In the genomic region with DNA sequence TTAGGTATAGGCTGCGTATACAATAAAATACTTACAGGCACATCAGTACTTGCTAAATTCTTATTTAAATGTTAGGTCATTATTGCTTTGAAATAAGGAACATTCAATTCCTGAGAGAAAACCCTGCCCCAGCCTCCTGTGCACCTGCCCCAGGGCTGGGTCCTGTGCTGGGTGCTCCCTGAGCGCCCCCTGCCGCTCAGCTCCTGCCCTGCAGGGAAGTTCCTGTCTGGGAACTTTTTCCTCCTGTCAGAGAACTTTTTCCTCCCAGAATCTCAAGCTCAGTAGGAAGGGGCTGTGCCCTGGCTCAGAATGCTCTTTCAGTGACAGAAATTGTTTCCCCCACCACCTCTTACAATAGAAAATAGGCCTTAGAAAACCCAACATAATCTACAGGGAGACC, we compare ENCODE assay signal across 1 cellular context.
TF ChIP-seq lines count a peak whose summit lies in the region.

No MANE protein-coding gene starts in this region.

TF ChIP-seq in GM12878, 131 proteins besides CTCF, POLR2A, EP300 and RAD21 (continued from another document):
- TF ChIP-seq, protein P1, sequence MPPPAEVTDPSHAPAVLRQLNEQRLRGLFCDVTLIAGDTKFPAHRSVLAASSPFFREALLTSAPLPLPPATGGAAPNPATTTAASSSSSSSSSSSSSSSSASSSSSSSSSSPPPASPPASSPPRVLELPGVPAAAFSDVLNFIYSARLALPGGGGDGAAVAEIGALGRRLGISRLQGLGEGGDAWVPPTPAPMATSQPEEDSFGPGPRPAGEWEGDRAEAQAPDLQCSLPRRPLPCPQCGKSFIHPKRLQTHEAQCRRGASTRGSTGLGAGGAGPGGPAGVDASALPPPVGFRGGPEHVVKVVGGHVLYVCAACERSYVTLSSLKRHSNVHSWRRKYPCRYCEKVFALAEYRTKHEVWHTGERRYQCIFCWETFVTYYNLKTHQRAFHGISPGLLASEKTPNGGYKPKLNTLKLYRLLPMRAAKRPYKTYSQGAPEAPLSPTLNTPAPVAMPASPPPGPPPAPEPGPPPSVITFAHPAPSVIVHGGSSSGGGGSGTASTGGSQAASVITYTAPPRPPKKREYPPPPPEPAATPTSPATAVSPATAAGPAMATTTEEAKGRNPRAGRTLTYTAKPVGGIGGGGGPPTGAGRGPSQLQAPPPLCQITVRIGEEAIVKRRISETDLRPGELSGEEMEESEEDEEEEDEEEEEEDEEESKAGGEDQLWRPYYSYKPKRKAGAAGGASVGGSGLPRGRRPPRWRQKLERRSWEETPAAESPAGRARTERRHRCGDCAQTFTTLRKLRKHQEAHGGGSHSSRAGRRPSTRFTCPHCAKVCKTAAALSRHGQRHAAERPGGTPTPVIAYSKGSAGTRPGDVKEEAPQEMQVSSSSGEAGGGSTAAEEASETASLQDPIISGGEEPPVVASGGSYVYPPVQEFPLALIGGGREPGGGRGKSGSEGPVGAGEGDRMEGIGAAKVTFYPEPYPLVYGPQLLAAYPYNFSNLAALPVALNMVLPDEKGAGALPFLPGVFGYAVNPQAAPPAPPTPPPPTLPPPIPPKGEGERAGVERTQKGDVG (CRISPR knock-in tag; IDR thresholded peaks at IDR 0.05): no peak
- no peak for TF ChIP-seq LARP7 (IDR thresholded peaks at IDR 0.05)
- peak; percentile 76 for TF ChIP-seq SMC3 (IDR thresholded peaks at IDR 0.05; ENCODE audit: borderline replicate concordance, low read length)
- TF ChIP-seq SPI1 (IDR thresholded peaks at IDR 0.05; ENCODE audit: borderline replicate concordance, insufficient read depth, low read depth, low read length): no peak
- peak in 1 of 2 experiments; percentile 29; a peak in 1 of 4 replicates for TF ChIP-seq BHLHE40 (IDR thresholded peaks at IDR 0.05; ENCODE audit: borderline replicate concordance in 1 of 2, low read depth in 2 of 2, low read length in 1 of 2)
- TF ChIP-seq, protein P2, sequence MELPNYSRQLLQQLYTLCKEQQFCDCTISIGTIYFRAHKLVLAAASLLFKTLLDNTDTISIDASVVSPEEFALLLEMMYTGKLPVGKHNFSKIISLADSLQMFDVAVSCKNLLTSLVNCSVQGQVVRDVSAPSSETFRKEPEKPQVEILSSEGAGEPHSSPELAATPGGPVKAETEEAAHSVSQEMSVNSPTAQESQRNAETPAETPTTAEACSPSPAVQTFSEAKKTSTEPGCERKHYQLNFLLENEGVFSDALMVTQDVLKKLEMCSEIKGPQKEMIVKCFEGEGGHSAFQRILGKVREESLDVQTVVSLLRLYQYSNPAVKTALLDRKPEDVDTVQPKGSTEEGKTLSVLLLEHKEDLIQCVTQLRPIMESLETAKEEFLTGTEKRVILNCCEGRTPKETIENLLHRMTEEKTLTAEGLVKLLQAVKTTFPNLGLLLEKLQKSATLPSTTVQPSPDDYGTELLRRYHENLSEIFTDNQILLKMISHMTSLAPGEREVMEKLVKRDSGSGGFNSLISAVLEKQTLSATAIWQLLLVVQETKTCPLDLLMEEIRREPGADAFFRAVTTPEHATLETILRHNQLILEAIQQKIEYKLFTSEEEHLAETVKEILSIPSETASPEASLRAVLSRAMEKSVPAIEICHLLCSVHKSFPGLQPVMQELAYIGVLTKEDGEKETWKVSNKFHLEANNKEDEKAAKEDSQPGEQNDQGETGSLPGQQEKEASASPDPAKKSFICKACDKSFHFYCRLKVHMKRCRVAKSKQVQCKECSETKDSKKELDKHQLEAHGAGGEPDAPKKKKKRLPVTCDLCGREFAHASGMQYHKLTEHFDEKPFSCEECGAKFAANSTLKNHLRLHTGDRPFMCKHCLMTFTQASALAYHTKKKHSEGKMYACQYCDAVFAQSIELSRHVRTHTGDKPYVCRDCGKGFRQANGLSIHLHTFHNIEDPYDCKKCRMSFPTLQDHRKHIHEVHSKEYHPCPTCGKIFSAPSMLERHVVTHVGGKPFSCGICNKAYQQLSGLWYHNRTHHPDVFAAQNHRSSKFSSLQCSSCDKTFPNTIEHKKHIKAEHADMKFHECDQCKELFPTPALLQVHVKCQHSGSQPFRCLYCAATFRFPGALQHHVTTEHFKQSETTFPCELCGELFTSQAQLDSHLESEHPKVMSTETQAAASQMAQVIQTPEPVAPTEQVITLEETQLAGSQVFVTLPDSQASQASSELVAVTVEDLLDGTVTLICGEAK (IDR thresholded peaks at IDR 0.05; ENCODE audit: borderline replicate concordance): no peak
- TF ChIP-seq ASH2L (IDR thresholded peaks at IDR 0.05; ENCODE audit: borderline replicate concordance, low read depth): no peak
- no peak for TF ChIP-seq BCL3 (IDR thresholded peaks at IDR 0.05; ENCODE audit: borderline replicate concordance, insufficient read depth, low read depth, low read length, poor library complexity, severe bottlenecking)
- no peak for TF ChIP-seq HSF1 (IDR thresholded peaks at IDR 0.05; ENCODE audit: low read depth, low read length)
- peak; percentile 30; the same call in 1 of the 2 replicates for TF ChIP-seq YY1 (IDR thresholded peaks at IDR 0.05; ENCODE audit: low read depth, low read length)
- TF ChIP-seq, protein P3, sequence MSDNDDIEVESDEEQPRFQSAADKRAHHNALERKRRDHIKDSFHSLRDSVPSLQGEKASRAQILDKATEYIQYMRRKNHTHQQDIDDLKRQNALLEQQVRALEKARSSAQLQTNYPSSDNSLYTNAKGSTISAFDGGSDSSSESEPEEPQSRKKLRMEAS (IDR thresholded peaks at IDR 0.05; ENCODE audit: low read depth, low read length): no peak
- no peak for TF ChIP-seq RCOR1 (conservative IDR thresholded peaks at IDR 0.05; ENCODE audit: low read depth, low read length)
- TF ChIP-seq POU2F2 (IDR thresholded peaks at IDR 0.05; ENCODE audit: borderline replicate concordance, low read depth, low read length): 0 out of 3 replicates have a peak, but pooled peaks have one; percentile 8
- TF ChIP-seq USF1 (IDR thresholded peaks at IDR 0.05; ENCODE audit: borderline replicate concordance, extremely low read length, insufficient read depth, low read depth, low read length): no peak
- no peak for TF ChIP-seq RFX5 (IDR thresholded peaks at IDR 0.05; ENCODE audit: low read depth, low read length)
- no peak for TF ChIP-seq USF2 (IDR thresholded peaks at IDR 0.05; ENCODE audit: borderline replicate concordance, low read depth, low read length)
- peak; percentile 39; the same call in 1 of the 2 replicates for TF ChIP-seq SMARCA5 (IDR thresholded peaks at IDR 0.05)
- TF ChIP-seq TBL1XR1 (IDR thresholded peaks at IDR 0.05; ENCODE audit: low read depth, low read length): no peak
- TF ChIP-seq HDAC6 (IDR thresholded peaks at IDR 0.05; ENCODE audit: unreplicated experiment): no peak
- no peak for TF ChIP-seq ETV6 (conservative IDR thresholded peaks at IDR 0.05 in 1 of 2, IDR thresholded peaks at IDR 0.05 in 1 of 2; ENCODE audit: borderline replicate concordance in 1 of 2, low read depth in 1 of 2)
- TF ChIP-seq ZBTB33 (IDR thresholded peaks at IDR 0.05): no peak
- TF ChIP-seq TAF1 (IDR thresholded peaks at IDR 0.05; ENCODE audit: borderline replicate concordance, low read depth, low read length): no peak
- TF ChIP-seq, protein P4, sequence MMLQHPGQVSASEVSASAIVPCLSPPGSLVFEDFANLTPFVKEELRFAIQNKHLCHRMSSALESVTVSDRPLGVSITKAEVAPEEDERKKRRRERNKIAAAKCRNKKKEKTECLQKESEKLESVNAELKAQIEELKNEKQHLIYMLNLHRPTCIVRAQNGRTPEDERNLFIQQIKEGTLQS (IDR thresholded peaks at IDR 0.05; ENCODE audit: borderline replicate concordance, extremely low read depth, low read depth, low read length): no peak
- no peak for TF ChIP-seq STAT3 (IDR thresholded peaks at IDR 0.05; ENCODE audit: low read depth, low read length)
- TF ChIP-seq, protein P5, sequence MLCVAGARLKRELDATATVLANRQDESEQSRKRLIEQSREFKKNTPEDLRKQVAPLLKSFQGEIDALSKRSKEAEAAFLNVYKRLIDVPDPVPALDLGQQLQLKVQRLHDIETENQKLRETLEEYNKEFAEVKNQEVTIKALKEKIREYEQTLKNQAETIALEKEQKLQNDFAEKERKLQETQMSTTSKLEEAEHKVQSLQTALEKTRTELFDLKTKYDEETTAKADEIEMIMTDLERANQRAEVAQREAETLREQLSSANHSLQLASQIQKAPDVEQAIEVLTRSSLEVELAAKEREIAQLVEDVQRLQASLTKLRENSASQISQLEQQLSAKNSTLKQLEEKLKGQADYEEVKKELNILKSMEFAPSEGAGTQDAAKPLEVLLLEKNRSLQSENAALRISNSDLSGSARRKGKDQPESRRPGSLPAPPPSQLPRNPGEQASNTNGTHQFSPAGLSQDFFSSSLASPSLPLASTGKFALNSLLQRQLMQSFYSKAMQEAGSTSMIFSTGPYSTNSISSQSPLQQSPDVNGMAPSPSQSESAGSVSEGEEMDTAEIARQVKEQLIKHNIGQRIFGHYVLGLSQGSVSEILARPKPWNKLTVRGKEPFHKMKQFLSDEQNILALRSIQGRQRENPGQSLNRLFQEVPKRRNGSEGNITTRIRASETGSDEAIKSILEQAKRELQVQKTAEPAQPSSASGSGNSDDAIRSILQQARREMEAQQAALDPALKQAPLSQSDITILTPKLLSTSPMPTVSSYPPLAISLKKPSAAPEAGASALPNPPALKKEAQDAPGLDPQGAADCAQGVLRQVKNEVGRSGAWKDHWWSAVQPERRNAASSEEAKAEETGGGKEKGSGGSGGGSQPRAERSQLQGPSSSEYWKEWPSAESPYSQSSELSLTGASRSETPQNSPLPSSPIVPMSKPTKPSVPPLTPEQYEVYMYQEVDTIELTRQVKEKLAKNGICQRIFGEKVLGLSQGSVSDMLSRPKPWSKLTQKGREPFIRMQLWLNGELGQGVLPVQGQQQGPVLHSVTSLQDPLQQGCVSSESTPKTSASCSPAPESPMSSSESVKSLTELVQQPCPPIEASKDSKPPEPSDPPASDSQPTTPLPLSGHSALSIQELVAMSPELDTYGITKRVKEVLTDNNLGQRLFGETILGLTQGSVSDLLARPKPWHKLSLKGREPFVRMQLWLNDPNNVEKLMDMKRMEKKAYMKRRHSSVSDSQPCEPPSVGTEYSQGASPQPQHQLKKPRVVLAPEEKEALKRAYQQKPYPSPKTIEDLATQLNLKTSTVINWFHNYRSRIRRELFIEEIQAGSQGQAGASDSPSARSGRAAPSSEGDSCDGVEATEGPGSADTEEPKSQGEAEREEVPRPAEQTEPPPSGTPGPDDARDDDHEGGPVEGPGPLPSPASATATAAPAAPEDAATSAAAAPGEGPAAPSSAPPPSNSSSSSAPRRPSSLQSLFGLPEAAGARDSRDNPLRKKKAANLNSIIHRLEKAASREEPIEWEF (IDR thresholded peaks at IDR 0.05; ENCODE audit: insufficient replicate concordance, low read depth, low read length): no peak
